In genomic region chr12:32140867-32141266, GRCh38 we compare ENCODE assay signal across 11 cellular contexts. TPM values are rescaled to one million over a fixed set of nuclear protein-coding genes. Genes with fewer than 3 reads are reported as not detected.
DNase-seq lines count a peak whose midpoint lies in the region; ATAC-seq, FAIRE-seq and TF ChIP-seq lines count a peak whose summit lies in the region.
"Had no signal": no experiment of that assay in that cellular context is flagged by ENCODE, and none has a peak within 500 bp of the region (broad histone marks: within the 10 kb centered on the region; RNA-seq: fewer than 3 reads in every experiment).

No MANE protein-coding gene starts in this region.

- H3K9me3 ChIP-seq in neural cell (ENCODE audit: low read length): no peaks in the 10 kb centered on the region

- H3K4me3 ChIP-seq in dorsolateral prefrontal cortex: peak overlapping the region; percentile 22 to 77 (median 57)
- peak overlapping the region; percentile 59 for H3K4me3 ChIP-seq in neural cell (ENCODE audit: low read length)

- peak overlapping the region; percentile 62 for H3K9ac ChIP-seq in neural cell (ENCODE audit: low read length)

- no peak overlapping the region for H3K4me2 ChIP-seq in neural cell (ENCODE audit: low read length)

- FAIRE-seq in GM19239 (lab: Jason Lieb, UNC): peak; percentile 60

- no peak overlapping the region for H2AFZ ChIP-seq in neural cell (ENCODE audit: low read depth, low read length)

- ATAC-seq in HG02981 (IDR thresholded peaks at IDR 0.05; ENCODE audit: unreplicated experiment): no peak

- TF ChIP-seq EP300 in neural cell (conservative IDR thresholded peaks at IDR 0.05; ENCODE audit: poor library complexity, severe bottlenecking): no peak

- intact Hi-C loops in dorsolateral prefrontal cortex (cut with DNase I): no loop called here

- no peaks in the 10 kb centered on the region for H3K9me2 ChIP-seq in neural cell (ENCODE audit: insufficient read depth, low read length)

- H3K79me2 ChIP-seq in neural cell (replicated peaks; ENCODE audit: insufficient read depth, low read length): peaks cover 32% of the 10 kb centered on the region

- TF ChIP-seq RAD21 in neural cell (conservative IDR thresholded peaks at IDR 0.05): no peak

- peak overlapping the region in 36 of 59 donors; percentile 49 to 90 (median 75) for H3K27ac ChIP-seq in dorsolateral prefrontal cortex
- peak overlapping the region; percentile 79 for H3K27ac ChIP-seq in neural cell (ENCODE audit: low read length)

- TF ChIP-seq CTCF in dorsolateral prefrontal cortex (IDR thresholded peaks at IDR 0.05 in 54 of 56, conservative IDR thresholded peaks at IDR 0.05 in 2 of 56; ENCODE audit: low read depth in 1 of 56, partially characterized antibody in 56 of 56): no peak
- TF ChIP-seq CTCF in neural cell (IDR thresholded peaks at IDR 0.05; ENCODE audit: poor library complexity, severe bottlenecking): no peak

- H4K20me1 ChIP-seq in neural cell (ENCODE audit: insufficient read depth): no peaks in the 10 kb centered on the region

- H3K27me3 ChIP-seq in dorsolateral prefrontal cortex (no peaks in the 10 kb centered on the region), neural cell (ENCODE audit: insufficient read depth, low read depth, low read length) (no peaks in the 10 kb centered on the region)

- H3K36me3 ChIP-seq in neural cell (ENCODE audit: insufficient read depth, low read length): no peaks in the 10 kb centered on the region

- H3F3A ChIP-seq in neural cell (ENCODE audit: insufficient read depth, low read length, poor library complexity, severe bottlenecking): peaks cover 11% of the 10 kb centered on the region

- DNase-seq in GM19239 (ENCODE audit: insufficient read length, low spot score) (no peak), NCI-H2227 treated with DMSO at 0.1 percent for 48 hours (lab: John Stamatoyannopoulos, UW) (peak; percentile 71), dorsolateral prefrontal cortex (peak in 1 of 10 donors; percentile 70), Ammon's horn (ENCODE audit: low spot score) (no peak), Kasumi-1 (lab: John Stamatoyannopoulos, UW) (no peak)
- DNase-seq: activated CD4-positive, alpha-beta memory T cell treated with anti-CD3 and anti-CD28 coated beads for 36 hours; activated naive CD4-positive, alpha-beta T cell; islet precursor cell; NCI-H2081 treated with DMSO at 0.1 percent for 48 hours had no signal

TF ChIP-seq in neural cell, 6 proteins besides CTCF, POLR2A, EP300 and RAD21:
- TF ChIP-seq TAF1 (IDR thresholded peaks at IDR 0.05; ENCODE audit: low read depth) (no peak), MXI1 (conservative IDR thresholded peaks at IDR 0.05; ENCODE audit: poor library complexity, severe bottlenecking) (no peak), REST (IDR thresholded peaks at IDR 0.05; ENCODE audit: borderline replicate concordance) (no peak), POLR2AphosphoS5 (IDR thresholded peaks at IDR 0.05) (no peak), EZH2 (IDR thresholded peaks at IDR 0.05; ENCODE audit: borderline replicate concordance, insufficient read depth, low read length, poor library complexity, severe bottlenecking) (no peak)

RNA-seq across cellular contexts. Expression of gene BICD1, which starts 34.2 kb away (rescaled TPM):
- total RNA-seq in dorsolateral prefrontal cortex: 10 to 100 TPM; 52.6 to 94.5 (median 74.8) TPM
- 33.8 and 41.1 TPM in 2 replicates for polyA plus RNA-seq in neural cell
- polyA minus RNA-seq in neural cell: 85.7 and 118 TPM in 2 replicates
